ENCODE assay signal across 10 cellular contexts in genomic region chr20:63032861-63033634, GRCh38. TPM values are rescaled to one million over a fixed set of nuclear protein-coding genes. Genes with fewer than 3 reads are reported as not detected.
A peak's percentile ranks its signal among the peaks of the same experiment; 100 is the strongest.
DNase-seq lines count a peak whose midpoint lies in the region; ATAC-seq and TF ChIP-seq lines count a peak whose summit lies in the region.
"Had no signal": no experiment of that assay in that cellular context is flagged by ENCODE, and none has a peak within 500 bp of the region (broad histone marks: within the 10 kb centered on the region; RNA-seq: fewer than 3 reads in every experiment).

No MANE protein-coding gene starts in this region.

- peak; percentile 45 for ATAC-seq in SK-N-SH treated with all-trans-retinoic acid at 6 μM for 48 hours
- ATAC-seq in activated B cell treated with CpG ODN at 0.5 μM for 24 hours (ENCODE audit: low read depth), result peak; percentile 62
- no peak for ATAC-seq in GM21717 (IDR thresholded peaks at IDR 0.05; ENCODE audit: unreplicated experiment)

- no peaks in the 10 kb centered on the region for H3K9me3 Mint-ChIP-seq in HFFc6
- H3K9me3 Mint-ChIP-seq in activated B cell treated with CpG ODN at 0.5 μM for 24 hours, result no peaks in the 10 kb centered on the region
- peaks cover 2% of the 10 kb centered on the region for H3K9me3 Mint-ChIP-seq in neural progenitor cell

- H3K9me2 ChIP-seq in SK-N-SH, result no peaks in the 10 kb centered on the region

- no peak overlapping the region for H3K9ac ChIP-seq in SK-N-SH
- no peak overlapping the region for H3K9ac ChIP-seq in neural progenitor cell

- H3K4me3 Mint-ChIP-seq in HFFc6 (peak overlapping the region; percentile 59), activated B cell treated with CpG ODN at 0.5 μM for 24 hours (peak overlapping the region; percentile 68), neural progenitor cell (peak overlapping the region; percentile 70)

- H3K4me1 Mint-ChIP-seq in HFFc6 (ENCODE audit: low read depth) (peaks cover 8% of the 10 kb centered on the region), activated B cell treated with CpG ODN at 0.5 μM for 24 hours (peaks cover 18% of the 10 kb centered on the region), neural progenitor cell (peaks cover 51% of the 10 kb centered on the region)

- H3K27ac ChIP-seq in SK-N-SH (ENCODE audit: low read depth in 2 of 2, low read length in 1 of 2) (no peak overlapping the region), neural progenitor cell (no peak overlapping the region)
- H3K27ac ChIP-seq: ovary had no signal

- H3K27me3 ChIP-seq in SK-N-SH (ENCODE audit: insufficient read depth) (peaks cover 35% of the 10 kb centered on the region), neural progenitor cell (peaks cover 85% of the 10 kb centered on the region)
- H3K27me3 ChIP-seq: ovary had no signal

- WGBS in SK-N-SH (ENCODE audit: low lambda C conversion rate), result 50% methylated on average over 30 of the region's 32 CpGs

- no peak for TF ChIP-seq EP300 in SK-N-SH (IDR thresholded peaks at IDR 0.05; ENCODE audit: borderline replicate concordance in 1 of 2, low read depth in 1 of 2, low read length in 1 of 2)

- H3K27me3 Mint-ChIP-seq in HFFc6 (ENCODE audit: insufficient read depth), result peaks cover 49% of the 10 kb centered on the region
- peaks cover 21% of the 10 kb centered on the region for H3K27me3 Mint-ChIP-seq in activated B cell treated with CpG ODN at 0.5 μM for 24 hours
- peaks cover 13% of the 10 kb centered on the region for H3K27me3 Mint-ChIP-seq in neural progenitor cell (ENCODE audit: insufficient read depth, low read depth)

- H4K20me1 ChIP-seq in SK-N-SH (ENCODE audit: insufficient read depth) (no peaks in the 10 kb centered on the region), neural progenitor cell (ENCODE audit: low read depth) (no peaks in the 10 kb centered on the region)

- H3K4me3 ChIP-seq in SK-N-SH (ENCODE audit: low read depth in 2 of 2, low read length in 1 of 2), result no peak overlapping the region
- peak overlapping the region; percentile 30 for H3K4me3 ChIP-seq in neural progenitor cell
- H3K4me3 ChIP-seq: ovary had no signal

- TF ChIP-seq CTCF in SK-N-SH (IDR thresholded peaks at IDR 0.05) (no peak), HFFc6 (IDR thresholded peaks at IDR 0.05) (no peak), activated B cell treated with CpG ODN at 0.5 μM for 24 hours (IDR thresholded peaks at IDR 0.05) (no peak), neural progenitor cell (IDR thresholded peaks at IDR 0.05) (no peak)

- H3K79me2 ChIP-seq in SK-N-SH (ENCODE audit: insufficient read depth) (no peaks in the 10 kb centered on the region), neural progenitor cell (ENCODE audit: low read depth) (no peaks in the 10 kb centered on the region)

- H3K4me1 ChIP-seq in SK-N-SH (ENCODE audit: control insufficient read depth in 1 of 2, insufficient read depth in 2 of 2, low read depth in 1 of 2, low read length in 1 of 2), result no peaks in the 10 kb centered on the region
- peaks cover 30% of the 10 kb centered on the region for H3K4me1 ChIP-seq in neural progenitor cell

- no peak for TF ChIP-seq RAD21 in SK-N-SH (IDR thresholded peaks at IDR 0.05; ENCODE audit: low read length)

- H3K27ac Mint-ChIP-seq in HFFc6 (no peak overlapping the region), activated B cell treated with CpG ODN at 0.5 μM for 24 hours (no peak overlapping the region), neural progenitor cell (peak overlapping the region; percentile 24)

- in situ Hi-C loops in ACHN (cut with HindIII; ENCODE audit: low pct_ligation_motif_present, low pct_unique_long_range_greater_than_20kb, low sequenced_read_pairs), result no loop called here

- H3K4me2 ChIP-seq in SK-N-SH (no peak overlapping the region), neural progenitor cell (peak overlapping the region; percentile 77)

- H3K36me3 ChIP-seq in SK-N-SH (replicated peaks in 1 of 2; ENCODE audit: control insufficient read depth in 1 of 2, insufficient read depth in 2 of 2, low read length in 1 of 2) (no peaks in the 10 kb centered on the region), neural progenitor cell (no peaks in the 10 kb centered on the region)
- H3K36me3 ChIP-seq: ovary had no signal

- H3K36me3 Mint-ChIP-seq in HFFc6 (ENCODE audit: low read depth), result no peaks in the 10 kb centered on the region
- H3K36me3 Mint-ChIP-seq in activated B cell treated with CpG ODN at 0.5 μM for 24 hours (ENCODE audit: low read depth), result no peaks in the 10 kb centered on the region
- no peaks in the 10 kb centered on the region for H3K36me3 Mint-ChIP-seq in neural progenitor cell

- H3F3A ChIP-seq in SK-N-SH (replicated peaks; ENCODE audit: insufficient read depth), result no peaks in the 10 kb centered on the region
- peaks cover 10% of the 10 kb centered on the region for H3F3A ChIP-seq in neural progenitor cell (ENCODE audit: low read depth)

- DNase-seq in SK-N-SH (no peak), HFFc6 (no peak), activated B cell treated with CpG ODN at 0.5 μM for 24 hours (no peak), neural progenitor cell (ENCODE audit: low spot score) (peak; percentile 48), ACHN (no peak)
- DNase-seq in stimulated activated CD4-positive, alpha-beta T cell treated with anti-CD3 and anti-CD28 coated beads, Interleukin-12 subunit alpha, Interleukin-12 subunit beta, amount 100 ng/mL, for 4 hours, result no peak
- DNase-seq: T1000 had no signal

- CTCF ChIA-PET in SK-N-SH (lab: Yijun Ruan, JAX), result interaction anchor here (0.7 to 1.5 kb wide), 3 partner anchors 23 to 190 kb away, joined by 3 to 5 read pairs (median 4); no protein-coding TSS in a partner anchor
- CTCF ChIA-PET in activated B cell treated with CpG ODN at 0.5 μM for 24 hours (lab: Charles Lee), result no interaction called here

- H3K9me3 ChIP-seq in SK-N-SH (no peaks in the 10 kb centered on the region), neural progenitor cell (ENCODE audit: low read depth) (no peaks in the 10 kb centered on the region)
- H3K9me3 ChIP-seq: ovary had no signal

- POLR2A ChIA-PET in SK-N-SH (lab: Yijun Ruan, JAX), result no interaction called here
- POLR2A ChIA-PET in activated B cell treated with CpG ODN at 0.5 μM for 24 hours (lab: Charles Lee), result no interaction called here

- no peak overlapping the region for H2AFZ ChIP-seq in SK-N-SH (ENCODE audit: low read depth)
- peak overlapping the region; percentile 82 for H2AFZ ChIP-seq in neural progenitor cell (replicated peaks)

- intact Hi-C loops in activated B cell treated with CpG ODN at 0.5 μM for 24 hours (cut with micrococcal nuclease), result no loop called here

TF ChIP-seq in SK-N-SH treated with all-trans-retinoic acid at 6 μM for 48 hours, 23 proteins besides CTCF, POLR2A, EP300 and RAD21:
- TF ChIP-seq ARNTL (CRISPR knock-in tag; IDR thresholded peaks at IDR 0.05; ENCODE audit: borderline replicate concordance, low read depth) (no peak), ZNF565 (CRISPR knock-in tag; conservative IDR thresholded peaks at IDR 0.05; ENCODE audit: low read depth) (no peak), ZNF8 (CRISPR knock-in tag; IDR thresholded peaks at IDR 0.05) (no peak), OSR1 (CRISPR knock-in tag; IDR thresholded peaks at IDR 0.05) (no peak), ESRRG (CRISPR knock-in tag; IDR thresholded peaks at IDR 0.05) (no peak), CSDC2 (CRISPR knock-in tag; IDR thresholded peaks at IDR 0.05) (no peak), RARB (CRISPR knock-in tag; IDR thresholded peaks at IDR 0.05) (no peak), TOX (CRISPR knock-in tag; IDR thresholded peaks at IDR 0.05; ENCODE audit: borderline replicate concordance) (no peak), ZNF70 (CRISPR knock-in tag; IDR thresholded peaks at IDR 0.05) (no peak), GLIS3 (CRISPR knock-in tag; IDR thresholded peaks at IDR 0.05) (no peak), BACH2 (CRISPR knock-in tag; IDR thresholded peaks at IDR 0.05; ENCODE audit: borderline replicate concordance) (no peak)

TF ChIP-seq in SK-N-SH, 30 proteins besides CTCF, POLR2A, EP300 and RAD21:
- TF ChIP-seq JUND (IDR thresholded peaks at IDR 0.05), result no peak
- TF ChIP-seq MXI1 (IDR thresholded peaks at IDR 0.05; ENCODE audit: low read depth, low read length), result no peak
- no peak for TF ChIP-seq FOXM1 (IDR thresholded peaks at IDR 0.05; ENCODE audit: low read depth)
- no peak for TF ChIP-seq EZH2phosphoT487 (IDR thresholded peaks at IDR 0.05; ENCODE audit: borderline replicate concordance, low read depth)
- TF ChIP-seq NRF1 (IDR thresholded peaks at IDR 0.05; ENCODE audit: low read depth, low read length), result no peak
- TF ChIP-seq GABPA (IDR thresholded peaks at IDR 0.05; ENCODE audit: low read depth), result no peak
- TF ChIP-seq RCOR1 (IDR thresholded peaks at IDR 0.05; ENCODE audit: low read length), result no peak
- TF ChIP-seq SMC3 (IDR thresholded peaks at IDR 0.05; ENCODE audit: low read depth, low read length), result no peak
- TF ChIP-seq NFIC (IDR thresholded peaks at IDR 0.05; ENCODE audit: borderline replicate concordance), result no peak
- TF ChIP-seq GATA2 (CRISPR knock-in tag; IDR thresholded peaks at IDR 0.05), result no peak
- TF ChIP-seq TEAD4 (IDR thresholded peaks at IDR 0.05; ENCODE audit: borderline replicate concordance, insufficient read depth), result no peak
- no peak for TF ChIP-seq MAX (IDR thresholded peaks at IDR 0.05; ENCODE audit: low read depth)
- TF ChIP-seq YY1 (IDR thresholded peaks at IDR 0.05; ENCODE audit: low read depth), result no peak
- TF ChIP-seq USF2 (IDR thresholded peaks at IDR 0.05; ENCODE audit: borderline replicate concordance, low read depth, low read length), result no peak
- TF ChIP-seq CHD2 (IDR thresholded peaks at IDR 0.05; ENCODE audit: low read length, partially characterized antibody), result no peak
- no peak for TF ChIP-seq FOSL2 (IDR thresholded peaks at IDR 0.05; ENCODE audit: borderline replicate concordance, low read depth)
- TF ChIP-seq ELF1 (IDR thresholded peaks at IDR 0.05), result no peak

RNA-seq across cellular contexts. Expression of gene BHLHE23, which starts 26.3 kb away (rescaled TPM):
- not detected in 2 replicates for polyA plus RNA-seq in SK-N-SH (2012; rRNA removed)
- not detected in 2 replicates for polyA plus RNA-seq in SK-N-SH (2012; cell fraction: cytosol; rRNA removed)
- not detected in 2 replicates for polyA plus RNA-seq in SK-N-SH (2012; cell fraction: nucleus; rRNA removed)
- not detected for total RNA-seq in HFFc6 (2021; fragmentation: NEBNext Ultra II Directional; extraction: Animal tissue kit (Norgen Biotek cat#: 25700))
- not detected in 2 replicates for total RNA-seq in activated B cell treated with CpG ODN at 0.5 μM for 24 hours
- 0.22 TPM in 1 of 2 replicates, not detected in the other for total RNA-seq in neural progenitor cell (ENCODE audit: low replicate concordance)
- total RNA-seq: ovary had no signal
- polyA plus RNA-seq: ovary had no signal
